34 cellular contexts compared by ENCODE assay signal in the genomic region with DNA sequence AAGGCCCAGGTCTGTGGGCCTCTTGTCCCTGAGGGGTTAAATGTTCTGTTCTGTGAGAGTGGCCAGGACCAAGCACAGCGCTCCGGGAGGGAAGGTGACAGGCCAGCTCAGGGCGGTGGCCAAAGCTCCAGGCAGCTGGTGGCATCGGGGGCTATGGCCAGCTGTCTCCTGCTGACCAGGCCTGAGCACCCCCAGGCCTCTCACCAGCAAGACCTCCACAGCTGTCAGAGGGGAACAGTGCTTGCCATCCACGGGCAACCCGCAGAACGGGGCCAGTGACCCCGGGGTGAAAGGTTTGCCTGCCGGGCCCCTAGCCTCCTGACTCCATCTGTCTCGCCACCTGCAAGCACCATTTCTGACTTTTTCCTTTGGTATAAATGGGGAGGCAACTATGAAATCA. TPM values are rescaled to one million over a fixed set of nuclear protein-coding genes. Genes with fewer than 3 reads are reported as not detected.
"Had no signal": no experiment of that assay in that cellular context is flagged by ENCODE, and none has a peak within 500 bp of the region (broad histone marks: within the 10 kb centered on the region; RNA-seq: fewer than 3 reads in every experiment).

No MANE protein-coding gene starts in this region.

- H3K9ac ChIP-seq: parathyroid adenoma had no signal

- H3K27me3 Mint-ChIP-seq: type B pancreatic cell had no signal

- H3K9me3 ChIP-seq: ovary, psoas muscle, right lobe of liver, sigmoid colon, spleen, suprapubic skin, testis, tibial artery, transverse colon, upper lobe of right lung, uterus had no signal

- H3K4me2 ChIP-seq: smooth muscle cell had no signal

- H3K36me3 ChIP-seq: ovary, right lobe of liver, sigmoid colon, spleen, suprapubic skin, tibial artery, transverse colon, upper lobe of right lung, uterus had no signal

- H3K4me3 ChIP-seq: ovary, psoas muscle, right lobe of liver, sigmoid colon, skin epidermis, smooth muscle cell, spleen, suprapubic skin, testis, tibial artery, transverse colon, upper lobe of right lung, uterus had no signal

- H2AFZ ChIP-seq: parathyroid adenoma had no signal

- H3K9me3 Mint-ChIP-seq: naive thymus-derived CD8-positive, alpha-beta T cell; nephron progenitor cell; neural crest cell; stimulated activated memory B cell treated with anti-CD40 and anti-IgM and Interleukin-4, amounts not matched to agents 10 μg/mL and 1 μg/mL and 100 μg/mL, for 72 hours; stimulated activated naive CD8-positive, alpha-beta T cell treated with anti-CD3 and anti-CD28 coated beads, Interleukin-15, amount 100 ng/mL, for 72 hours; type B pancreatic cell had no signal

- H3K4me1 Mint-ChIP-seq: naive B cell; naive thymus-derived CD8-positive, alpha-beta T cell; stimulated activated memory B cell treated with anti-CD40 and anti-IgM and Interleukin-4, amounts not matched to agents 10 μg/mL and 1 μg/mL and 100 μg/mL, for 72 hours; stimulated activated naive CD8-positive, alpha-beta T cell treated with anti-CD3 and anti-CD28 coated beads, Interleukin-15, amount 100 ng/mL, for 72 hours had no signal

- H3K4me1 ChIP-seq: psoas muscle, right lobe of liver, spleen, suprapubic skin, testis, tibial artery, upper lobe of right lung, uterus had no signal

- DNase-seq: naive B cell; naive thymus-derived CD8-positive, alpha-beta T cell; nephron progenitor cell; occipital lobe; ovary; posterior cingulate gyrus; psoas muscle; right cardiac atrium; right lobe of liver; sigmoid colon; spleen; stimulated activated CD4-positive, alpha-beta T cell treated with anti-CD3 and anti-CD28 coated beads, Interleukin-12 subunit alpha, Interleukin-12 subunit beta, amount 100 ng/mL, for 4 hours; stimulated activated CD4-positive, alpha-beta T cell treated with anti-CD3 and anti-CD28 coated beads, Interleukin-1b, Interleukin-23, amount 100 ng/mL, for 48 hours; stimulated activated CD4-positive, alpha-beta T cell treated with anti-CD3 and anti-CD28 coated beads, Interleukin-4, amount 100 ng/mL, for 1 hour; stimulated activated CD4-positive, alpha-beta T cell treated with anti-CD3 and anti-CD28 coated beads, Interleukin-4, amount 100 ng/mL, for 4 hours; stimulated activated CD8-positive, alpha-beta memory T cell treated with anti-CD3 and anti-CD28 coated beads, Interleukin-4, amount 100 ng/mL, for 48 hours; stimulated activated naive CD4-positive, alpha-beta T cell; stimulated activated naive CD8-positive, alpha-beta T cell treated with anti-CD3 and anti-CD28 coated beads, Interleukin-15, amount 100 ng/mL, for 72 hours; stimulated activated naive CD8-positive, alpha-beta T cell treated with anti-CD3 and anti-CD28 coated beads, Interleukin-15, Interleukin-2, amounts not matched to agents 100 U/mL and 50 U/mL, for 24 hours; substantia nigra; testis; tibial artery; transverse colon; upper lobe of right lung; uterus had no signal

- H3K4me3 Mint-ChIP-seq: naive B cell; naive thymus-derived CD8-positive, alpha-beta T cell; nephron progenitor cell; neural crest cell; stimulated activated memory B cell treated with anti-CD40 and anti-IgM and Interleukin-4, amounts not matched to agents 10 μg/mL and 1 μg/mL and 100 μg/mL, for 72 hours; stimulated activated naive CD8-positive, alpha-beta T cell treated with anti-CD3 and anti-CD28 coated beads, Interleukin-15, amount 100 ng/mL, for 72 hours; type B pancreatic cell had no signal

- H3K27me3 ChIP-seq: ovary, right lobe of liver, sigmoid colon, suprapubic skin, testis, transverse colon had no signal

- H3K27ac ChIP-seq: ovary, parathyroid adenoma, psoas muscle, right lobe of liver, sigmoid colon, skin epidermis, spleen, suprapubic skin, testis, tibial artery, transverse colon, upper lobe of right lung, uterus had no signal

- H3K36me3 Mint-ChIP-seq: naive B cell; naive thymus-derived CD8-positive, alpha-beta T cell; stimulated activated memory B cell treated with anti-CD40 and anti-IgM and Interleukin-4, amounts not matched to agents 10 μg/mL and 1 μg/mL and 100 μg/mL, for 72 hours; type B pancreatic cell had no signal

- H3K27ac Mint-ChIP-seq: naive B cell; naive thymus-derived CD8-positive, alpha-beta T cell; nephron progenitor cell; progenitor cell of endocrine pancreas; stimulated activated memory B cell treated with anti-CD40 and anti-IgM and Interleukin-4, amounts not matched to agents 10 μg/mL and 1 μg/mL and 100 μg/mL, for 72 hours; stimulated activated naive CD8-positive, alpha-beta T cell treated with anti-CD3 and anti-CD28 coated beads, Interleukin-15, amount 100 ng/mL, for 72 hours; type B pancreatic cell had no signal

RNA-seq across cellular contexts. Expression of gene EYA2, which starts 46.0 kb away (rescaled TPM):
- total RNA-seq: naive thymus-derived CD8-positive, alpha-beta T cell; renal cortical epithelial cell had no signal
- polyA plus RNA-seq: naive thymus-derived CD8-positive, alpha-beta T cell had no signal
